Comparison of ENCODE assay signal across 8 cellular contexts in genomic region chr1:83692524-83693336, GRCh38.
DNase-seq lines count a peak whose midpoint lies in the region; ATAC-seq and TF ChIP-seq lines count a peak whose summit lies in the region.

No MANE protein-coding gene starts in this region.

- H3K79me2 ChIP-seq in osteoblast (ENCODE audit: insufficient read depth, low read length), result no peaks in the 10 kb centered on the region

- TF ChIP-seq POLR2A in gastroesophageal sphincter (IDR thresholded peaks at IDR 0.05), result no peak

- H3K4me1 ChIP-seq in gastroesophageal sphincter (peaks cover 0 to 19% (median 2%) of the 10 kb centered on the region in 3 donors), osteoblast (ENCODE audit: insufficient read depth, low read length) (no peaks in the 10 kb centered on the region)

- H3K36me3 ChIP-seq in gastroesophageal sphincter (no peaks in the 10 kb centered on the region), osteoblast (ENCODE audit: insufficient read depth, low read length) (no peaks in the 10 kb centered on the region)

- no peak for TF ChIP-seq CTCF in gastroesophageal sphincter (IDR thresholded peaks at IDR 0.05)
- TF ChIP-seq CTCF in osteoblast (IDR thresholded peaks at IDR 0.05; ENCODE audit: extremely low read depth, low read depth, low read length), result no peak

- peak; percentile 63 for DNase-seq in activated effector memory CD4-positive, alpha-beta T cell treated with anti-CD3 and anti-CD28 coated beads, Interleukin-2, amount 50 U/mL, for 16 hours
- no peak for DNase-seq in activated effector memory CD4-positive, alpha-beta T cell treated with Interleukin-2 at 50 U/mL for 16 hours
- peak; percentile 5 for DNase-seq in SW480 (ENCODE audit: low spot score)
- peak; percentile 51 for DNase-seq in osteoblast (ENCODE audit: insufficient read length, low spot score, missing footprints)
- no peak for DNase-seq in NAMALWA (ENCODE audit: low spot score)

- H3K27ac ChIP-seq in gastroesophageal sphincter, result peak overlapping the region in 3 of 4 donors; percentile 2 to 35 (median 30)
- no peak overlapping the region for H3K27ac ChIP-seq in osteoblast (ENCODE audit: low read depth, low read length)

- 18 to 46% methylated on average over 6 to 7 of the region's 12 CpGs for WGBS in gastroesophageal sphincter (ENCODE audit: low coverage in 1 of 2), 2 donors

- H4K20me1 ChIP-seq in osteoblast (ENCODE audit: insufficient read depth, low read length), result no peaks in the 10 kb centered on the region

- peak overlapping the region; percentile 47 for H2AFZ ChIP-seq in osteoblast (ENCODE audit: low read length)

- peak; percentile 46 for ATAC-seq in HG03378 (IDR thresholded peaks at IDR 0.05; ENCODE audit: unreplicated experiment)
- ATAC-seq in gastroesophageal sphincter, result no peak
- no peak for ATAC-seq in GM19035 (IDR thresholded peaks at IDR 0.05; ENCODE audit: unreplicated experiment)

- H3K4me3 ChIP-seq in gastroesophageal sphincter (peak overlapping the region; percentile 2 to 38), osteoblast (ENCODE audit: insufficient read depth, low read length) (peak overlapping the region; percentile 50)

- H3K27me3 ChIP-seq in gastroesophageal sphincter (no peaks in the 10 kb centered on the region), osteoblast (ENCODE audit: insufficient read depth, low read length) (no peaks in the 10 kb centered on the region)

- peak overlapping the region; percentile 57 for H3K4me2 ChIP-seq in osteoblast (ENCODE audit: insufficient read depth, low read length)

- H3K9me3 ChIP-seq in gastroesophageal sphincter, result peaks cover 0 to 12% (median 0%) of the 10 kb centered on the region in 3 donors
- no peaks in the 10 kb centered on the region for H3K9me3 ChIP-seq in osteoblast (ENCODE audit: low read depth, low read length)

- no peak for TF ChIP-seq EP300 in gastroesophageal sphincter (IDR thresholded peaks at IDR 0.05)

Comparison
In these comparisons a context has a peak if more than half of its experiments do, and no peak if none do; other contexts are left out.
1. DNase-seq: peak in activated effector memory CD4-positive, alpha-beta T cell treated with anti-CD3 and anti-CD28 coated beads, Interleukin-2, amount 50 U/mL, for 16 hours (single experiment), SW480 (single experiment) and osteoblast (single experiment); none in activated effector memory CD4-positive, alpha-beta T cell treated with Interleukin-2 at 50 U/mL for 16 hours (single experiment) and NAMALWA (single experiment).